ENCODE assay signal across 17 cellular contexts in genomic region chr1:223557125-223557465, GRCh38.
DNase-seq lines count a peak whose midpoint lies in the region; ATAC-seq, FAIRE-seq and TF ChIP-seq lines count a peak whose summit lies in the region.
"Had no signal": no experiment of that assay in that cellular context is flagged by ENCODE, and none has a peak within 500 bp of the region (broad histone marks: within the 10 kb centered on the region; RNA-seq: fewer than 3 reads in every experiment).

No MANE protein-coding gene starts in this region.

- no peak for DNase-seq in stimulated activated naive CD8-positive, alpha-beta T cell treated with anti-CD3 and anti-CD28 coated beads, Interleukin-15, amount 100 ng/mL, for 72 hours
- DNase-seq in stimulated activated naive CD8-positive, alpha-beta T cell treated with anti-CD3 and anti-CD28 coated beads, Interleukin-15, Interleukin-2, amounts not matched to agents 100 U/mL and 50 U/mL, for 24 hours, result no peak
- DNase-seq in PC-9 (no peak), HepG2 (ENCODE audit: low spot score) (no peak), foreskin fibroblast (no peak), smooth muscle cell (lab: John Stamatoyannopoulos, UW; ENCODE audit: unreplicated experiment) (no peak), Kasumi-1 (lab: John Stamatoyannopoulos, UW) (no peak), colonic mucosa (no peak)
- DNase-seq: DMS79 treated with DMSO at 0.1 percent for 48 hours, GF-D8, NCI-H1417 treated with DMSO at 0.1 percent for 48 hours, NCI-H2029 treated with DMSO at 0.1 percent for 48 hours, NCI-H524 had no signal

- intact Hi-C loops in PC-9 (cut with micrococcal nuclease; ENCODE audit: unreplicated experiment), result no loop called here
- intact Hi-C loops in HepG2 (cut with micrococcal nuclease; ENCODE audit: unreplicated experiment), result no loop called here
- intact Hi-C loops in colonic mucosa (cut with DNase I), result no loop called here

- no peaks in the 10 kb centered on the region for H3K9me3 Mint-ChIP-seq in stimulated activated naive CD8-positive, alpha-beta T cell treated with anti-CD3 and anti-CD28 coated beads, Interleukin-15, amount 100 ng/mL, for 72 hours
- H3K9me3 Mint-ChIP-seq: CD4-positive, CD25-positive, alpha-beta regulatory T cell had no signal

- no peaks in the 10 kb centered on the region for H3K27me3 ChIP-seq in PC-9 (ENCODE audit: insufficient read depth, low read depth)
- no peaks in the 10 kb centered on the region for H3K27me3 ChIP-seq in HepG2 (ENCODE audit: control insufficient read depth in 1 of 2, insufficient read depth in 2 of 2, low read length in 2 of 2)
- H3K27me3 ChIP-seq in smooth muscle cell (ENCODE audit: low read depth), result no peaks in the 10 kb centered on the region
- H3K27me3 ChIP-seq in colonic mucosa, result no peaks in the 10 kb centered on the region

- TF ChIP-seq CTCF in PC-9 (conservative IDR thresholded peaks at IDR 0.05) (peak; percentile 6; the same call in 1 of the 2 replicates), HepG2 (CRISPR knock-in tag; IDR thresholded peaks at IDR 0.05) (no peak), foreskin fibroblast (IDR thresholded peaks at IDR 0.05; ENCODE audit: low read depth, low read length) (no peak), smooth muscle cell (IDR thresholded peaks at IDR 0.05; ENCODE audit: borderline replicate concordance, insufficient read depth, poor library complexity, severe bottlenecking) (no peak), colonic mucosa (IDR thresholded peaks at IDR 0.05) (no peak)

- no peak overlapping the region for H3K27ac Mint-ChIP-seq in stimulated activated naive CD8-positive, alpha-beta T cell treated with anti-CD3 and anti-CD28 coated beads, Interleukin-15, amount 100 ng/mL, for 72 hours
- H3K27ac Mint-ChIP-seq: CD4-positive, CD25-positive, alpha-beta regulatory T cell had no signal

- H3K4me3 ChIP-seq in PC-9 (no peak overlapping the region), HepG2 (replicated peaks in 1 of 3; ENCODE audit: insufficient read depth in 1 of 3, low read depth in 2 of 3, low read length in 3 of 3) (no peak overlapping the region), foreskin fibroblast (ENCODE audit: low read depth in 1 of 2, low read length in 2 of 2) (no peak overlapping the region), smooth muscle cell (no peak overlapping the region), colonic mucosa (no peak overlapping the region)

- TF ChIP-seq EP300 in HepG2 (IDR thresholded peaks at IDR 0.05; ENCODE audit: low read depth in 2 of 2, low read length in 2 of 2) (no peak), HepG2 (CRISPR knock-in tag; IDR thresholded peaks at IDR 0.05; ENCODE audit: borderline replicate concordance) (no peak)

- H3K9me2 ChIP-seq in PC-9 (ENCODE audit: insufficient read depth), result no peaks in the 10 kb centered on the region

- ATAC-seq in stimulated activated naive CD8-positive, alpha-beta T cell treated with anti-CD3 and anti-CD28 coated beads, Interleukin-15, amount 100 ng/mL, for 72 hours, result peak; percentile 33
- no peak for ATAC-seq in stimulated activated naive CD8-positive, alpha-beta T cell treated with anti-CD3 and anti-CD28 coated beads, Interleukin-15, Interleukin-2, amounts not matched to agents 100 U/mL and 50 U/mL, for 24 hours
- peak; percentile 35; the same call in 2 of the 3 replicates for ATAC-seq in HepG2
- ATAC-seq: Right ventricle myocardium inferior had no signal

- in situ Hi-C loops in HepG2 (cut with HindIII; ENCODE audit: extremely low pct_ligation_motif_present, low pct_unique_long_range_greater_than_20kb), result no loop called here

- no peak overlapping the region for H3K27ac ChIP-seq in PC-9
- H3K27ac ChIP-seq in HepG2 (ENCODE audit: extremely low read length, insufficient read depth, low read length), result no peak overlapping the region
- no peak overlapping the region for H3K27ac ChIP-seq in smooth muscle cell (ENCODE audit: low read depth)
- H3K27ac ChIP-seq in colonic mucosa, result no peak overlapping the region

- H3K36me3 ChIP-seq in PC-9 (ENCODE audit: low read depth) (peaks cover 5% of the 10 kb centered on the region), HepG2 (replicated peaks in 1 of 2; ENCODE audit: control insufficient read depth in 1 of 2, insufficient read depth in 2 of 2, low read length in 2 of 2) (no peaks in the 10 kb centered on the region), smooth muscle cell (ENCODE audit: low read depth) (no peaks in the 10 kb centered on the region), colonic mucosa (no peaks in the 10 kb centered on the region)

- H3K4me2 ChIP-seq in PC-9, result no peak overlapping the region
- H3K4me2 ChIP-seq in HepG2 (ENCODE audit: low read depth, low read length), result no peak overlapping the region
- no peak overlapping the region for H3K4me2 ChIP-seq in smooth muscle cell
- H3K4me2 ChIP-seq: SK-N-SH had no signal

- 19% methylated on average over 4 of the region's 5 CpGs for WGBS in HepG2 (ENCODE audit: low lambda C conversion rate)
- WGBS in smooth muscle cell (ENCODE audit: low lambda C conversion rate), result 66% methylated on average over 5 of the region's 5 CpGs

- H4K20me1 ChIP-seq in PC-9 (ENCODE audit: insufficient read depth) (no peaks in the 10 kb centered on the region), HepG2 (ENCODE audit: insufficient read depth, low read length) (no peaks in the 10 kb centered on the region), smooth muscle cell (ENCODE audit: low read depth) (no peaks in the 10 kb centered on the region)

- H3F3A ChIP-seq in PC-9 (ENCODE audit: insufficient read depth, low read depth), result peaks cover 6% of the 10 kb centered on the region; the same call in 1 of the 2 replicates
- no peaks in the 10 kb centered on the region for H3F3A ChIP-seq in smooth muscle cell (ENCODE audit: low read depth)

- no peaks in the 10 kb centered on the region for H3K27me3 Mint-ChIP-seq in stimulated activated naive CD8-positive, alpha-beta T cell treated with anti-CD3 and anti-CD28 coated beads, Interleukin-15, amount 100 ng/mL, for 72 hours
- H3K27me3 Mint-ChIP-seq: CD4-positive, CD25-positive, alpha-beta regulatory T cell had no signal

- H3K4me1 ChIP-seq in PC-9 (replicated peaks; ENCODE audit: insufficient read depth) (no peaks in the 10 kb centered on the region), HepG2 (ENCODE audit: insufficient read depth, low read length) (no peaks in the 10 kb centered on the region), smooth muscle cell (ENCODE audit: low read depth) (no peaks in the 10 kb centered on the region), colonic mucosa (no peaks in the 10 kb centered on the region)

- CTCF ChIA-PET in PC-9 (lab: Charles Lee) (interaction anchor here (0.6 to 2.0 kb wide), 9 partner anchors 107 to 690 kb away, joined by 3 to 20 read pairs (median 4); no protein-coding TSS in a partner anchor), HepG2 (lab: Yijun Ruan, JAX; ENCODE audit: low intra/inter-chr PET ratio, low total read pairs) (interaction anchor here (1.1 to 4.0 kb wide), 5 partner anchors 66 to 139 kb away, joined by 3 to 34 read pairs (median 5); no protein-coding TSS in a partner anchor)

- H3K9me3 ChIP-seq in PC-9 (ENCODE audit: insufficient read depth, low read depth) (no peaks in the 10 kb centered on the region), HepG2 (ENCODE audit: low read length) (no peaks in the 10 kb centered on the region), smooth muscle cell (replicated peaks; ENCODE audit: low read depth) (no peaks in the 10 kb centered on the region), colonic mucosa (no peaks in the 10 kb centered on the region)
- H3K9me3 ChIP-seq: SK-N-SH had no signal

- FAIRE-seq in HepG2 (lab: Jason Lieb, UNC), result no peak
- FAIRE-seq: A204.1 had no signal

- POLR2A ChIA-PET in PC-9 (lab: Charles Lee; ENCODE audit: unreplicated experiment), result no interaction called here
- POLR2A ChIA-PET in HepG2 (lab: Yijun Ruan, JAX), result no interaction called here

- no peak for TF ChIP-seq POLR2A in HepG2 (IDR thresholded peaks at IDR 0.05; ENCODE audit: insufficient read depth in 1 of 2, low read depth in 2 of 2, low read length in 2 of 2)

- H2AFZ ChIP-seq in PC-9 (no peak overlapping the region), HepG2 (ENCODE audit: low read length) (no peak overlapping the region), smooth muscle cell (ENCODE audit: low read depth) (no peak overlapping the region)

- H3K9ac ChIP-seq in HepG2 (ENCODE audit: insufficient read depth, low read depth, low read length) (no peak overlapping the region), smooth muscle cell (ENCODE audit: low read depth) (no peak overlapping the region), colonic mucosa (ENCODE audit: low read depth in 2 of 2, low read length in 2 of 2) (no peak overlapping the region)
- H3K9ac ChIP-seq: SK-N-SH had no signal

- BruUV-seq in PC-9 (replicated peaks; lab: Mats Ljungman, UMichigan) (no TSS peak), HepG2 (replicated peaks; lab: Mats Ljungman, UMichigan) (no TSS peak)

- H3K4me3 Mint-ChIP-seq in stimulated activated naive CD8-positive, alpha-beta T cell treated with anti-CD3 and anti-CD28 coated beads, Interleukin-15, amount 100 ng/mL, for 72 hours, result no peak overlapping the region
- H3K4me3 Mint-ChIP-seq: CD4-positive, CD25-positive, alpha-beta regulatory T cell had no signal

- H3K79me2 ChIP-seq in PC-9 (ENCODE audit: low read depth) (no peaks in the 10 kb centered on the region), HepG2 (ENCODE audit: insufficient read depth, low read length) (no peaks in the 10 kb centered on the region), smooth muscle cell (ENCODE audit: low read depth) (no peaks in the 10 kb centered on the region)

- TF ChIP-seq RAD21 in HepG2 (CRISPR knock-in tag; IDR thresholded peaks at IDR 0.05), result no peak

- no peaks in the 10 kb centered on the region for H3K4me1 Mint-ChIP-seq in stimulated activated naive CD8-positive, alpha-beta T cell treated with anti-CD3 and anti-CD28 coated beads, Interleukin-15, amount 100 ng/mL, for 72 hours
- H3K4me1 Mint-ChIP-seq: CD4-positive, CD25-positive, alpha-beta regulatory T cell had no signal

TF ChIP-seq in HepG2, 621 proteins besides CTCF, POLR2A, EP300 and RAD21:
- no peak for TF ChIP-seq PAF1 (CRISPR knock-in tag; IDR thresholded peaks at IDR 0.05)
- no peak for TF ChIP-seq GFI1 (CRISPR knock-in tag; IDR thresholded peaks at IDR 0.05; ENCODE audit: borderline replicate concordance)
- TF ChIP-seq LBX2 (CRISPR knock-in tag; IDR thresholded peaks at IDR 0.05; ENCODE audit: borderline replicate concordance), result no peak
- TF ChIP-seq SOX6 (IDR thresholded peaks at IDR 0.05), result no peak
- 0 out of 2 replicates have a peak, but pooled peaks have one; percentile 14 for TF ChIP-seq SOX6 (CRISPR knock-in tag; IDR thresholded peaks at IDR 0.05)
- no peak for TF ChIP-seq RORA (CRISPR knock-in tag; IDR thresholded peaks at IDR 0.05)
